In genomic region chr10:128543186-128543585, GRCh38 we compare ENCODE assay signal across 17 cellular contexts.
DNase-seq lines count a peak whose midpoint lies in the region; ATAC-seq, FAIRE-seq and TF ChIP-seq lines count a peak whose summit lies in the region.
"Had no signal": no experiment of that assay in that cellular context is flagged by ENCODE, and none has a peak within 500 bp of the region (broad histone marks: within the 10 kb centered on the region; RNA-seq: fewer than 3 reads in every experiment).

No MANE protein-coding gene starts in this region.

- POLR2A ChIA-PET in K562 (lab: Yijun Ruan, JAX) = interaction anchor here (1.8 kb wide), 1 partner anchor 12 kb away, joined by 5 read pairs; no protein-coding TSS in a partner anchor

- H3K4me1 ChIP-seq in cardiac muscle cell (ENCODE audit: low read depth) = peaks cover 37% of the 10 kb centered on the region
- peaks cover 7 to 12% of the 10 kb centered on the region in 2 experiments; a peak in 4 of 5 replicates for H3K4me1 ChIP-seq in K562 (replicated peaks in 1 of 2; ENCODE audit: control insufficient read depth in 2 of 2, insufficient read depth in 2 of 2, low read length in 2 of 2)
- H3K4me1 ChIP-seq: A549, Caco-2 had no signal

- in situ Hi-C loops in K562 (cut with MboI) = no loop called here

- peak overlapping the region; percentile 70; the same call in 1 of the 2 replicates for H2AFZ ChIP-seq in K562 (ENCODE audit: low read depth, low read length)

- H3K27me3 ChIP-seq in cardiac muscle cell (no peaks in the 10 kb centered on the region), K562 (ENCODE audit: control insufficient read depth in 2 of 2, insufficient read depth in 2 of 2, low read length in 2 of 2) (no peaks in the 10 kb centered on the region)

- H3K9me3 ChIP-seq in cardiac muscle cell (ENCODE audit: low read depth) (no peaks in the 10 kb centered on the region), K562 (replicated peaks; ENCODE audit: control insufficient read depth, insufficient read depth, low read depth, low read length) (no peaks in the 10 kb centered on the region)
- H3K9me3 ChIP-seq: A549, Caco-2 had no signal

- H3K27ac ChIP-seq in cardiac muscle cell (peak overlapping the region; percentile 70), K562 (ENCODE audit: extremely low read depth, low read depth, low read length) (no peak overlapping the region)
- H3K27ac ChIP-seq: 22Rv1, A549, C4-2B had no signal

- no peak for TF ChIP-seq RAD21 in K562 (CRISPR knock-in tag; conservative IDR thresholded peaks at IDR 0.05 in 1 of 2, IDR thresholded peaks at IDR 0.05 in 1 of 2)

- intact Hi-C loops in left ventricle myocardium superior (cut with micrococcal nuclease) = no loop called here
- intact Hi-C loops in K562 (cut with micrococcal nuclease) = no loop called here

- H3K9ac ChIP-seq in K562 (ENCODE audit: insufficient read depth in 1 of 2, low read depth in 2 of 2, low read length in 2 of 2) = no peak overlapping the region

- no peaks in the 10 kb centered on the region for H4K20me1 ChIP-seq in K562 (replicated peaks; ENCODE audit: control insufficient read depth, insufficient read depth, low read length)

- H3K4me1 Mint-ChIP-seq in nephron = peaks cover 61% of the 10 kb centered on the region

- WGBS in K562 (ENCODE audit: insufficient coverage, low coverage, missing lambda C conversion rate) = 68% methylated on average over 6 of the region's 13 CpGs

- DNase-seq in cardiac muscle cell (ENCODE audit: low read depth in 1 of 2, low spot score in 1 of 2) (no peak), left ventricle myocardium superior (no peak), K562 (ENCODE audit: extremely low read depth in 1 of 4, low spot score in 3 of 4) (no peak), GDM1 (lab: John Stamatoyannopoulos, UW) (no peak), mesenteric fat pad (ENCODE audit: low spot score) (no peak)
- DNase-seq: AML-193; Caco-2; CD4-positive, alpha-beta T cell; GF-D8; HFFc6 had no signal

- BruUV-seq in K562 (replicated peaks; lab: Mats Ljungman, UMichigan) = no TSS peak

- H3K36me3 Mint-ChIP-seq in nephron (ENCODE audit: low read depth) = no peaks in the 10 kb centered on the region

- TF ChIP-seq CTCF in cardiac muscle cell (IDR thresholded peaks at IDR 0.05; ENCODE audit: low read depth, low read length) = no peak
- no peak for TF ChIP-seq CTCF in K562 (IDR thresholded peaks at IDR 0.05 in 2 of 3, conservative IDR thresholded peaks at IDR 0.05 in 1 of 3; ENCODE audit: insufficient read depth in 2 of 3, low read depth in 1 of 3, low read length in 3 of 3)
- no peak for TF ChIP-seq CTCF in nephron (IDR thresholded peaks at IDR 0.05; ENCODE audit: unreplicated experiment in 3 of 3)

- peak overlapping the region in 2 of 3 experiments; percentile 47 to 59 for H3K27ac Mint-ChIP-seq in nephron
- H3K27ac Mint-ChIP-seq: CD4-positive, alpha-beta T cell; HFFc6 had no signal

- no peak for FAIRE-seq in K562 (lab: Jason Lieb, UNC)
- FAIRE-seq: A549, D721Med had no signal

- no peak overlapping the region for H3K4me3 Mint-ChIP-seq in nephron
- H3K4me3 Mint-ChIP-seq: CD4-positive, alpha-beta T cell; HFFc6 had no signal

- H3K79me2 ChIP-seq in K562 (ENCODE audit: control insufficient read depth, insufficient read depth, low read length) = no peaks in the 10 kb centered on the region

- CTCF ChIA-PET in K562 (lab: Yijun Ruan, JAX; ENCODE audit: low intra/inter-chr PET ratio) = no interaction called here

- no peaks in the 10 kb centered on the region for H3K9me3 Mint-ChIP-seq in nephron
- H3K9me3 Mint-ChIP-seq: CD4-positive, alpha-beta T cell had no signal

- no peaks in the 10 kb centered on the region for H3K9me1 ChIP-seq in K562 (ENCODE audit: control insufficient read depth, insufficient read depth, low read length)

- ATAC-seq in left ventricle myocardium superior (no peak), K562 (no peak), GM19328 (IDR thresholded peaks at IDR 0.05; ENCODE audit: unreplicated experiment) (no peak)
- ATAC-seq: A549, HCT116 had no signal

- H3K36me3 ChIP-seq in cardiac muscle cell (no peaks in the 10 kb centered on the region), K562 (ENCODE audit: control insufficient read depth, insufficient read depth, low read length) (no peaks in the 10 kb centered on the region)

- no peak overlapping the region for H3K4me2 ChIP-seq in K562 (ENCODE audit: insufficient read depth, low read length)
- H3K4me2 ChIP-seq: A549 had no signal

- no peak overlapping the region for H3K4me3 ChIP-seq in cardiac muscle cell
- no peak overlapping the region for H3K4me3 ChIP-seq in K562
- H3K4me3 ChIP-seq: A549 had no signal

- no peak for TF ChIP-seq EP300 in K562 (IDR thresholded peaks at IDR 0.05; ENCODE audit: low read length)

- TF ChIP-seq POLR2A in K562 (conservative IDR thresholded peaks at IDR 0.05) = no peak

- H3K27me3 Mint-ChIP-seq in nephron (ENCODE audit: low read depth) = peaks cover 57% of the 10 kb centered on the region

TF ChIP-seq in K562, 482 proteins besides CTCF, POLR2A, EP300 and RAD21 (continues in another document):
- TF ChIP-seq JUN (IDR thresholded peaks at IDR 0.05; ENCODE audit: borderline replicate concordance, low read depth, low read length) (no peak), JUN (CRISPR knock-in tag; IDR thresholded peaks at IDR 0.05; ENCODE audit: borderline replicate concordance) (no peak), NR4A1 (CRISPR knock-in tag; IDR thresholded peaks at IDR 0.05) (no peak), NR4A1 (tag; IDR thresholded peaks at IDR 0.05) (no peak), SP2 (IDR thresholded peaks at IDR 0.05; ENCODE audit: extremely low read depth, low read depth, low read length, poor library complexity, severe bottlenecking) (no peak), CTBP1 (IDR thresholded peaks at IDR 0.05; ENCODE audit: borderline replicate concordance) (no peak), ZNF740 (CRISPR knock-in tag; IDR thresholded peaks at IDR 0.05) (no peak), ZNF740 (tag; IDR thresholded peaks at IDR 0.05) (no peak), CTCFL (IDR thresholded peaks at IDR 0.05; ENCODE audit: borderline replicate concordance, insufficient read depth, low read depth, low read length, poor library complexity, severe bottlenecking) (no peak)
- TF ChIP-seq, protein P1, sequence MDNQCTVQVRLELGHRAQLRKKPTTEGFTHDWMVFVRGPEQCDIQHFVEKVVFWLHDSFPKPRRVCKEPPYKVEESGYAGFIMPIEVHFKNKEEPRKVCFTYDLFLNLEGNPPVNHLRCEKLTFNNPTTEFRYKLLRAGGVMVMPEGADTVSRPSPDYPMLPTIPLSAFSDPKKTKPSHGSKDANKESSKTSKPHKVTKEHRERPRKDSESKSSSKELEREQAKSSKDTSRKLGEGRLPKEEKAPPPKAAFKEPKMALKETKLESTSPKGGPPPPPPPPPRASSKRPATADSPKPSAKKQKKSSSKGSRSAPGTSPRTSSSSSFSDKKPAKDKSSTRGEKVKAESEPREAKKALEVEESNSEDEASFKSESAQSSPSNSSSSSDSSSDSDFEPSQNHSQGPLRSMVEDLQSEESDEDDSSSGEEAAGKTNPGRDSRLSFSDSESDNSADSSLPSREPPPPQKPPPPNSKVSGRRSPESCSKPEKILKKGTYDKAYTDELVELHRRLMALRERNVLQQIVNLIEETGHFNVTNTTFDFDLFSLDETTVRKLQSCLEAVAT (IDR thresholded peaks at IDR 0.05) = no peak
- TF ChIP-seq, protein P2, sequence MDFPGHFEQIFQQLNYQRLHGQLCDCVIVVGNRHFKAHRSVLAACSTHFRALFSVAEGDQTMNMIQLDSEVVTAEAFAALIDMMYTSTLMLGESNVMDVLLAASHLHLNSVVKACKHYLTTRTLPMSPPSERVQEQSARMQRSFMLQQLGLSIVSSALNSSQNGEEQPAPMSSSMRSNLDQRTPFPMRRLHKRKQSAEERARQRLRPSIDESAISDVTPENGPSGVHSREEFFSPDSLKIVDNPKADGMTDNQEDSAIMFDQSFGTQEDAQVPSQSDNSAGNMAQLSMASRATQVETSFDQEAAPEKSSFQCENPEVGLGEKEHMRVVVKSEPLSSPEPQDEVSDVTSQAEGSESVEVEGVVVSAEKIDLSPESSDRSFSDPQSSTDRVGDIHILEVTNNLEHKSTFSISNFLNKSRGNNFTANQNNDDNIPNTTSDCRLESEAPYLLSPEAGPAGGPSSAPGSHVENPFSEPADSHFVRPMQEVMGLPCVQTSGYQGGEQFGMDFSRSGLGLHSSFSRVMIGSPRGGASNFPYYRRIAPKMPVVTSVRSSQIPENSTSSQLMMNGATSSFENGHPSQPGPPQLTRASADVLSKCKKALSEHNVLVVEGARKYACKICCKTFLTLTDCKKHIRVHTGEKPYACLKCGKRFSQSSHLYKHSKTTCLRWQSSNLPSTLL (IDR thresholded peaks at IDR 0.05) = no peak
